ENCODE assay signal across 12 cellular contexts in the genomic region with DNA sequence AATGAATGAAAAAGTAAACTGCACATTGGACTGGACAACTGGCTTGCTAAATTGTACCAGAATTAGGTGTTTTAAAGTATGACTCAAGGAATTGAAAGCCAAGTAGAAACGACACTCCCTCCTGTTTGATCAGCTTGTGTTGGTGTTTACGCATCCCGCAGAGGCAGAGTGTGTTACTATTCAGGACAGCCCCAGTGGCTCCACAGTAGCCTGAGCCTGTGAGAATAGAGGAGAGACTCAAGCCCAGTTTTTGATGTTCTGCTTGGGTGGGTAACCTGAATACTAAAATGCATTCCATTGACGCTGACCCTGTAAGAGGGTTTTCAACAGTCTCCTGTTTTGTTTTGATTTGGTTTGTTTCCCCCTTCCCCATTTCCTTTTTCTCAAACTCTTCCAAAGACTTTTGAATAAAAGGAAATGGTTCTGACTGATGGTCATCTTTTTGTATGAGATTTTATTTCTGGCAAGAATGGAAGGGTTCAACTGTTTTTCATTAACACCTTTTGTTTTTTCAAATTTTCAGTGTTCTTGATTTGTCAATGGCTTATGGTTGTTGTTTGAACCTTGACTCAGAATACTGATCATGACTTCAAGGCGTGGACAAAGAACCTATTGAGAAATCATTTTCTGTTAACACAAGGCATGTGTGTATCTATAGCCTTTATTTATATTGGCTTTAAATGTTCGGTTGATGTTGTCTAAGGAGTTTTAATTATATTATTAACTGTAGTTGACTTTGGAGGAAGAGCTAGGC. TPM values are rescaled to one million over a fixed set of nuclear protein-coding genes. Genes with fewer than 3 reads are reported as not detected.
DNase-seq lines count a peak whose midpoint lies in the region; ATAC-seq and TF ChIP-seq lines count a peak whose summit lies in the region.
"Had no signal": no experiment of that assay in that cellular context is flagged by ENCODE, and none has a peak within 500 bp of the region (broad histone marks: within the 10 kb centered on the region; RNA-seq: fewer than 3 reads in every experiment).

No MANE protein-coding gene starts in this region.

- H3K9me2 ChIP-seq in PC-9 (ENCODE audit: insufficient read depth) = no peaks in the 10 kb centered on the region

- H3K4me1 ChIP-seq in PC-9 (replicated peaks; ENCODE audit: insufficient read depth) = no peaks in the 10 kb centered on the region

- POLR2A ChIA-PET in PC-9 (lab: Charles Lee; ENCODE audit: unreplicated experiment) = no interaction called here

- no peaks in the 10 kb centered on the region for H3K9me3 ChIP-seq in PC-9 (ENCODE audit: insufficient read depth, low read depth)

- CTCF ChIA-PET in PC-9 (lab: Charles Lee) = no interaction called here

- H3F3A ChIP-seq in PC-9 (ENCODE audit: insufficient read depth, low read depth) = no peaks in the 10 kb centered on the region

- ATAC-seq in HG03342 (IDR thresholded peaks at IDR 0.05; ENCODE audit: unreplicated experiment) = no peak

- H3K27me3 ChIP-seq in PC-9 (ENCODE audit: insufficient read depth, low read depth) = no peaks in the 10 kb centered on the region

- no peak overlapping the region for H3K4me2 ChIP-seq in PC-9

- no peaks in the 10 kb centered on the region for H4K20me1 ChIP-seq in PC-9 (ENCODE audit: insufficient read depth)

- intact Hi-C loops in PC-9 (cut with micrococcal nuclease; ENCODE audit: unreplicated experiment) = no loop called here

- no peak overlapping the region for H3K4me3 ChIP-seq in PC-9

- H2AFZ ChIP-seq in PC-9 = no peak overlapping the region

- H3K79me2 ChIP-seq in PC-9 (ENCODE audit: low read depth) = no peaks in the 10 kb centered on the region

- DNase-seq in ELF-1 (ENCODE audit: low read depth, low spot score) (peak; percentile 6), NCI-H345 treated with DMSO at 0.1 percent for 48 hours (lab: John Stamatoyannopoulos, UW; ENCODE audit: unreplicated experiment) (peak; percentile 73), cerebellum (ENCODE audit: low spot score) (peak; percentile 24), midbrain (lab: John Stamatoyannopoulos, UW) (peak; percentile 76), PC-9 (no peak), 8988T (no peak)
- DNase-seq in stimulated activated CD4-positive, alpha-beta T cell treated with anti-CD3 and anti-CD28 coated beads, Interleukin-1b, Interleukin-23, amount 100 ng/mL, for 48 hours = no peak
- DNase-seq: DND-41; NCI-H1436 treated with DMSO at 0.1 percent for 48 hours; stimulated activated CD4-positive, alpha-beta T cell treated with anti-CD3 and anti-CD28 coated beads, Interleukin-2, amount 100 ng/mL, for 48 hours; SW 1271 had no signal

- TF ChIP-seq CTCF in PC-9 (conservative IDR thresholded peaks at IDR 0.05) = no peak

- no peak overlapping the region for H3K27ac ChIP-seq in PC-9

- BruUV-seq in PC-9 (replicated peaks; lab: Mats Ljungman, UMichigan) = no TSS peak

- no peaks in the 10 kb centered on the region for H3K36me3 ChIP-seq in PC-9 (ENCODE audit: low read depth)

RNA-seq across cellular contexts. Expression of gene ADGRL3, which starts 10.2 kb away (rescaled TPM):
- total RNA-seq in cerebellum = 257 TPM
- 0.90 and 1.6 TPM in 2 replicates for total RNA-seq in PC-9 (2021)

Comparison
In these comparisons a context has a peak if more than half of its experiments do, and no peak if none do; other contexts are left out.
1. DNase-seq: peak in ELF-1 (single experiment), NCI-H345 treated with DMSO at 0.1 percent for 48 hours (single experiment), cerebellum (single experiment) and midbrain (single experiment); none in stimulated activated CD4-positive, alpha-beta T cell treated with anti-CD3 and anti-CD28 coated beads, Interleukin-1b, Interleukin-23, amount 100 ng/mL, for 48 hours (single experiment), PC-9 (0 of 2) and 8988T (single experiment).
2. RNA of gene ADGRL3, which starts 10.2 kb away (total RNA-seq): 257 TPM in cerebellum (single experiment); 0.90 to 1.6 TPM in PC-9; every median in the first group is over 10 times any median in the second.